Comparison of ENCODE assay signal across 30 cellular contexts in the genomic region with DNA sequence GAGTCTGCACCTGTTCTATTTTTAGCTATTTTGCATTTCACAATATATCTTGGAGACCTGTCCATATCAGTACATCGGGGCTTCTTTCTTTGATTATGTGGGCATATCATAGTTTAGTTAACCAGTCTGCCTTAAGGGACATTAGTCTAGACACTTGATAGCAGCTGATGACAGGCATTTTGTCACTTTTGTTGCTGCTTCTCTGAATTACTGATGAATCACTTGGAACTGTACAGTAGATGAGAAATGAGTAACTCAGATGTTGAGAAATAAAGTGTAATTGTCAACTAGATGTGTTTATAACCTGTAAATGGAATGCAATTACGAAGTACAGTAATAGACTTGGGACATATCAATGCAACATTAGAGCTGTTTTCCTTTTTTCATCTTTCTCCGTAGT. TPM values are rescaled to one million over a fixed set of nuclear protein-coding genes. Genes with fewer than 3 reads are reported as not detected.
"Had no signal": no experiment of that assay in that cellular context is flagged by ENCODE, and none has a peak within 500 bp of the region (broad histone marks: within the 10 kb centered on the region; RNA-seq: fewer than 3 reads in every experiment).

No MANE protein-coding gene starts in this region.

- H3K4me3 ChIP-seq: gastroesophageal sphincter, hepatocyte, ovary, thyroid gland, upper lobe of left lung had no signal

- H2AFZ ChIP-seq: hepatocyte had no signal

- ATAC-seq: gastroesophageal sphincter; left colon; sciatic nerve; stimulated activated memory B cell treated with anti-CD40 and anti-IgM and Interleukin-4, amounts not matched to agents 10 μg/mL and 1 μg/mL and 100 μg/mL, for 72 hours; stimulated activated naive CD8-positive, alpha-beta T cell treated with anti-CD3 and anti-CD28 coated beads, Interleukin-15, amount 100 ng/mL, for 72 hours; WTC11 had no signal

- H3K4me3 Mint-ChIP-seq: activated CD4-positive, alpha-beta memory T cell treated with anti-CD3 and anti-CD28 coated beads, Interleukin-2, amount 10 ng/mL, durations not matched to agents 7 days and 5 days; activated CD4-positive, alpha-beta T cell treated with anti-CD3 and anti-CD28 coated beads, Interleukin-2, amount 10 ng/mL, durations not matched to agents 7 days and 5 days; activated naive CD4-positive, alpha-beta T cell treated with anti-CD3 and anti-CD28 coated beads, Interleukin-2, amount 10 ng/mL, durations not matched to agents 7 days and 5 days; activated naive CD8-positive, alpha-beta T cell treated with anti-CD3 and anti-CD28 coated beads, Interleukin-2, amount 10 ng/mL, durations not matched to agents 7 days and 5 days; activated T-cell treated with anti-CD3 and anti-CD28 coated beads, Interleukin-2, amount 50 U/mL, for 24 hours; mesothelial cell of epicardium; naive B cell; nephron progenitor cell; stimulated activated memory B cell treated with anti-CD40 and anti-IgM and Interleukin-4, amounts not matched to agents 10 μg/mL and 1 μg/mL and 100 μg/mL, for 72 hours; stimulated activated naive CD8-positive, alpha-beta T cell treated with anti-CD3 and anti-CD28 coated beads, Interleukin-15, amount 100 ng/mL, for 72 hours; WTC11 had no signal

- H3K27me3 ChIP-seq: brain microvascular endothelial cell, gastroesophageal sphincter, hepatocyte, ovary, thyroid gland, upper lobe of left lung had no signal

- H3K79me2 ChIP-seq: hepatocyte had no signal

- H3K4me1 ChIP-seq: gastroesophageal sphincter, thyroid gland, upper lobe of left lung had no signal

- H3K9me3 ChIP-seq: thyroid gland had no signal

- H3K27me3 Mint-ChIP-seq: activated CD4-positive, alpha-beta memory T cell treated with anti-CD3 and anti-CD28 coated beads, Interleukin-2, amount 10 ng/mL, durations not matched to agents 7 days and 5 days; activated CD4-positive, alpha-beta T cell treated with anti-CD3 and anti-CD28 coated beads, Interleukin-2, amount 10 ng/mL, durations not matched to agents 7 days and 5 days; activated naive CD4-positive, alpha-beta T cell treated with anti-CD3 and anti-CD28 coated beads, Interleukin-2, amount 10 ng/mL, durations not matched to agents 7 days and 5 days; activated naive CD8-positive, alpha-beta T cell treated with anti-CD3 and anti-CD28 coated beads, Interleukin-2, amount 10 ng/mL, durations not matched to agents 7 days and 5 days; activated T-cell treated with anti-CD3 and anti-CD28 coated beads, Interleukin-2, amount 50 U/mL, for 24 hours; naive B cell; progenitor cell of endocrine pancreas; stimulated activated memory B cell treated with anti-CD40 and anti-IgM and Interleukin-4, amounts not matched to agents 10 μg/mL and 1 μg/mL and 100 μg/mL, for 72 hours; stimulated activated naive CD8-positive, alpha-beta T cell treated with anti-CD3 and anti-CD28 coated beads, Interleukin-15, amount 100 ng/mL, for 72 hours had no signal

- DNase-seq: activated CD4-positive, alpha-beta memory T cell treated with anti-CD3 and anti-CD28 coated beads, Interleukin-2, amount 10 ng/mL, durations not matched to agents 7 days and 5 days; activated CD4-positive, alpha-beta T cell treated with anti-CD3 and anti-CD28 coated beads for 1 hour; activated CD4-positive, alpha-beta T cell treated with anti-CD3 and anti-CD28 coated beads, Interleukin-2, amount 10 ng/mL, durations not matched to agents 7 days and 5 days; activated CD8-positive, alpha-beta memory T cell treated with anti-CD3 and anti-CD28 coated beads, Interleukin-2, amount 50 U/mL, for 48 hours; activated gamma-delta T cell; activated naive CD4-positive, alpha-beta T cell treated with anti-CD3 and anti-CD28 coated beads, Interleukin-2, amount 10 ng/mL, durations not matched to agents 7 days and 5 days; activated naive CD8-positive, alpha-beta T cell treated with anti-CD3 and anti-CD28 coated beads, Interleukin-2, amount 10 ng/mL, durations not matched to agents 7 days and 5 days; activated T-cell treated with anti-CD3 and anti-CD28 coated beads, Interleukin-2, amount 50 U/mL, for 24 hours; brain microvascular endothelial cell; central memory CD4-positive, alpha-beta T cell; left colon; naive B cell; nephron progenitor cell; ovary; small intestine; stimulated activated CD4-positive, alpha-beta T cell treated with anti-CD3 and anti-CD28 coated beads, Interleukin-1b, Interleukin-23, amount 100 ng/mL, for 48 hours; stimulated activated CD4-positive, alpha-beta T cell treated with anti-CD3 and anti-CD28 coated beads, Interleukin-4, amount 100 ng/mL, for 4 hours; stimulated activated CD8-positive, alpha-beta memory T cell treated with anti-CD3 and anti-CD28 coated beads, Interleukin-4, amount 100 ng/mL, for 48 hours; stimulated activated naive CD8-positive, alpha-beta T cell treated with anti-CD3 and anti-CD28 coated beads, Interleukin-15, amount 100 ng/mL, for 72 hours; T-helper 2 cell; thyroid gland; upper lobe of left lung had no signal

- H3K27ac ChIP-seq: brain microvascular endothelial cell, gastroesophageal sphincter, hepatocyte, ovary, thyroid gland, upper lobe of left lung had no signal

- H3K4me2 ChIP-seq: hepatocyte had no signal

- H3K27ac Mint-ChIP-seq: activated CD4-positive, alpha-beta memory T cell treated with anti-CD3 and anti-CD28 coated beads, Interleukin-2, amount 10 ng/mL, durations not matched to agents 7 days and 5 days; activated CD4-positive, alpha-beta T cell treated with anti-CD3 and anti-CD28 coated beads, Interleukin-2, amount 10 ng/mL, durations not matched to agents 7 days and 5 days; activated naive CD4-positive, alpha-beta T cell treated with anti-CD3 and anti-CD28 coated beads, Interleukin-2, amount 10 ng/mL, durations not matched to agents 7 days and 5 days; activated naive CD8-positive, alpha-beta T cell treated with anti-CD3 and anti-CD28 coated beads, Interleukin-2, amount 10 ng/mL, durations not matched to agents 7 days and 5 days; activated T-cell treated with anti-CD3 and anti-CD28 coated beads, Interleukin-2, amount 50 U/mL, for 24 hours; mesothelial cell of epicardium; nephron progenitor cell; progenitor cell of endocrine pancreas; stimulated activated memory B cell treated with anti-CD40 and anti-IgM and Interleukin-4, amounts not matched to agents 10 μg/mL and 1 μg/mL and 100 μg/mL, for 72 hours; stimulated activated naive CD8-positive, alpha-beta T cell treated with anti-CD3 and anti-CD28 coated beads, Interleukin-15, amount 100 ng/mL, for 72 hours; WTC11 had no signal

- H3K4me1 Mint-ChIP-seq: activated CD4-positive, alpha-beta memory T cell treated with anti-CD3 and anti-CD28 coated beads, Interleukin-2, amount 10 ng/mL, durations not matched to agents 7 days and 5 days; activated CD4-positive, alpha-beta T cell treated with anti-CD3 and anti-CD28 coated beads, Interleukin-2, amount 10 ng/mL, durations not matched to agents 7 days and 5 days; activated naive CD4-positive, alpha-beta T cell treated with anti-CD3 and anti-CD28 coated beads, Interleukin-2, amount 10 ng/mL, durations not matched to agents 7 days and 5 days; activated naive CD8-positive, alpha-beta T cell treated with anti-CD3 and anti-CD28 coated beads, Interleukin-2, amount 10 ng/mL, durations not matched to agents 7 days and 5 days; mesothelial cell of epicardium; nephron progenitor cell; stimulated activated naive CD8-positive, alpha-beta T cell treated with anti-CD3 and anti-CD28 coated beads, Interleukin-15, amount 100 ng/mL, for 72 hours; WTC11 had no signal

- H3K36me3 ChIP-seq: brain microvascular endothelial cell, ovary, thyroid gland had no signal

RNA-seq across cellular contexts. Expression of a gene that starts 38.1 kb away (rescaled TPM):
- total RNA-seq: activated CD4-positive, alpha-beta memory T cell treated with anti-CD3 and anti-CD28 coated beads, Interleukin-2, amount 10 ng/mL, durations not matched to agents 7 days and 5 days; activated CD4-positive, alpha-beta T cell treated with anti-CD3 and anti-CD28 coated beads, Interleukin-2, amount 10 ng/mL, durations not matched to agents 7 days and 5 days; activated naive CD8-positive, alpha-beta T cell treated with anti-CD3 and anti-CD28 coated beads, Interleukin-2, amount 10 ng/mL, durations not matched to agents 7 days and 5 days; astrocyte had no signal
